19 cellular contexts compared by ENCODE assay signal in the genomic region with DNA sequence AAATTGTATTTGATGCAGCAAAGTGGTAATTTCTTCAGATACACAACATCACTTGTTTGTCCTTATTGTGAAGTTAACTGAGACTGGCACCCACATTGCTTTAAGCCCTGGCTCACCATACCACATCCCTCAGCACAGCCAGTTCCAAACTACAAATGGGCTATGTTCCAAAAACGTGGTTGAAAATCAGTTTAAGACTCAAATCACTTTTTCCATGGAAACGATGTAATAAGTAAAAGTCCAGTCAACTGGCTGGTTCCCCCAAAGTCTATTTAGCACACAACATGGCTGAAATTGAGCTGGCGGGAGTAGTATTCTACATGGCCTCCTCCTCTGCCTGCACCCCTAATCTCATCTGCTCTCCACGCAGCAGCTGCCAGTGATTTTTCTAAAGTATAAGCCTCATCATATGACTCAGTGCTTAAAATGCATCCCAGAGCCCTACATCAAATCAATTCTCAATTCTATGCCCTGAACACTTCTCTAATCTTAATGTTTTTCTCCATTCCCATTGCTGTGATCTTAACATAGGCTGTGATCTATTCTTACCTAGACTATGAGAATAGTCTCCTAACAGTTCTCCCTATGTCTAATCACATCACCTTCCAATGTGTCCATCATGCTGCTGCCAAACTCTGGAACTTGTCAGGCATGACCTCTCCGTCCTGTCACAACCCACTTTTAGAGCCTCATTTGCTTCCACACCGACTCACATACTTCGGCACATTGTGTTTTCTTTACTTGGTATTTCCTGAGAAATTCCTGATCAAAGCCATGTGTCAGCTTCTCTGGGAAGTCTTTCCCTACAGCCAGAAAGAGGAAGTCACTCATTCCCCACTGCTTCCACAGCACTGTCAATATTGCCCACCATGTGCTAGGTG. TPM values are rescaled to one million over a fixed set of nuclear protein-coding genes. Genes with fewer than 3 reads are reported as not detected.
DNase-seq lines count a peak whose midpoint lies in the region; ATAC-seq and TF ChIP-seq lines count a peak whose summit lies in the region.
"Had no signal": no experiment of that assay in that cellular context is flagged by ENCODE, and none has a peak within 500 bp of the region (broad histone marks: within the 10 kb centered on the region; RNA-seq: fewer than 3 reads in every experiment).

No MANE protein-coding gene starts in this region.

- BruUV-seq in OCI-LY7 (replicated peaks; lab: Mats Ljungman, UMichigan): no TSS peak

- intact Hi-C loops in OCI-LY7 (cut with micrococcal nuclease; ENCODE audit: unreplicated experiment): no loop called here

- CTCF ChIA-PET in OCI-LY7 (lab: Charles Lee; ENCODE audit: unreplicated experiment): no interaction called here

- ATAC-seq in GM18858 (IDR thresholded peaks at IDR 0.05; ENCODE audit: unreplicated experiment): no peak
- ATAC-seq: foreskin keratinocyte, lower lobe of right lung had no signal

- H3K4me1 Mint-ChIP-seq in brain: peaks cover 44% of the 10 kb centered on the region
- peaks cover 5 to 7% of the 10 kb centered on the region in 2 donors for H3K4me1 Mint-ChIP-seq in immature natural killer cell

- H3K4me3 Mint-ChIP-seq in brain (peak overlapping the region in 2 of 5 experiments; percentile 4 to 29), immature natural killer cell (no peak overlapping the region)
- H3K4me3 Mint-ChIP-seq: CD8-positive, alpha-beta memory T cell had no signal

- TF ChIP-seq CTCF in brain (conservative IDR thresholded peaks at IDR 0.05): no peak
- TF ChIP-seq CTCF in OCI-LY7 (conservative IDR thresholded peaks at IDR 0.05; ENCODE audit: low read length): no peak

- POLR2A ChIA-PET in OCI-LY7 (lab: Charles Lee): no interaction called here

- H2AFZ ChIP-seq in OCI-LY7 (ENCODE audit: low read length): no peak overlapping the region

- H3K27ac Mint-ChIP-seq in brain (peak overlapping the region in 4 of 5 experiments; percentile 5 to 46 (median 16)), immature natural killer cell (no peak overlapping the region)
- H3K27ac Mint-ChIP-seq: CD8-positive, alpha-beta memory T cell had no signal

- DNase-seq in AG08395 (ENCODE audit: low spot score) (peak; percentile 29), HCEC 1CT (peak; percentile 28), lung microvascular endothelial cell (ENCODE audit: low read depth in 2 of 2) (peak; percentile 53 to 55), OCI-LY7 (ENCODE audit: low spot score) (no peak), immature natural killer cell (no peak), NCI-H1105 (lab: John Stamatoyannopoulos, UW) (no peak)
- DNase-seq: activated CD8-positive, alpha-beta memory T cell treated with anti-CD3 and anti-CD28 coated beads, Interleukin-2, amount 50 U/mL, for 4 hours; brain microvascular endothelial cell; CD8-positive, alpha-beta memory T cell; dorsolateral prefrontal cortex; foreskin keratinocyte; lower lobe of right lung; NCI-H1694; NCI-H446; retina; SJCRH30 had no signal

- no peaks in the 10 kb centered on the region for H4K20me1 ChIP-seq in OCI-LY7 (ENCODE audit: insufficient read depth, low read length)

- peaks cover 3% of the 10 kb centered on the region for H3K27me3 Mint-ChIP-seq in brain
- peaks cover 7 to 11% (median 9%) of the 10 kb centered on the region in 3 donors for H3K27me3 Mint-ChIP-seq in immature natural killer cell (ENCODE audit: low read depth in 3 of 3)

- H3K9me3 ChIP-seq in OCI-LY7 (ENCODE audit: low read length): no peaks in the 10 kb centered on the region
- H3K9me3 ChIP-seq: lower lobe of right lung, SJCRH30 had no signal

- H3K36me3 Mint-ChIP-seq in brain (no peaks in the 10 kb centered on the region), immature natural killer cell (no peaks in the 10 kb centered on the region)

- H3K79me2 ChIP-seq in OCI-LY7 (ENCODE audit: insufficient read depth, low read depth, low read length): no peaks in the 10 kb centered on the region

- H3K36me3 ChIP-seq in OCI-LY7 (ENCODE audit: insufficient read depth, low read length): no peaks in the 10 kb centered on the region
- H3K36me3 ChIP-seq: brain microvascular endothelial cell, lower lobe of right lung, SJCRH30 had no signal

- no peaks in the 10 kb centered on the region for H3K9me2 ChIP-seq in OCI-LY7 (ENCODE audit: insufficient read depth, low read length)

- H3K9me3 Mint-ChIP-seq in brain (peaks cover 0 to 6% (median 4%) of the 10 kb centered on the region in 5 experiments), immature natural killer cell (no peaks in the 10 kb centered on the region)

- no peak overlapping the region for H3K4me3 ChIP-seq in OCI-LY7 (ENCODE audit: low read depth, low read length, poor library complexity, severe bottlenecking)
- H3K4me3 ChIP-seq: dorsolateral prefrontal cortex, lower lobe of right lung, SJCRH30 had no signal

- H3K4me1 ChIP-seq in OCI-LY7 (ENCODE audit: insufficient read depth, low read length, poor library complexity, severe bottlenecking): no peaks in the 10 kb centered on the region
- H3K4me1 ChIP-seq: lower lobe of right lung, SJCRH30 had no signal

- H3K27ac ChIP-seq in OCI-LY7 (ENCODE audit: low read depth, low read length, poor library complexity, severe bottlenecking): no peak overlapping the region
- H3K27ac ChIP-seq: brain microvascular endothelial cell, dorsolateral prefrontal cortex, foreskin keratinocyte, lower lobe of right lung, SJCRH30 had no signal

- no peak overlapping the region for H3K4me2 ChIP-seq in OCI-LY7 (ENCODE audit: low read length)

RNA-seq across cellular contexts. Expression of a gene that starts 40.7 kb away (rescaled TPM):
- 0.17 TPM for polyA plus RNA-seq in brain (ENCODE audit: insufficient read depth, low read depth, low replicate concordance)
- total RNA-seq in lung microvascular endothelial cell: 1.5 and 3.0 TPM in 2 replicates
- total RNA-seq in OCI-LY7 (2014; rRNA removed; shearing (Covaris generic)): 23.0 and 27.2 TPM in 2 replicates
- total RNA-seq in OCI-LY7 (2022): 66.9 and 69.2 TPM in 2 replicates
- polyA plus RNA-seq in immature natural killer cell: 1 to 10 TPM; 5.0 to 7.1 (median 5.5) TPM
- total RNA-seq: SJCRH30 had no signal
- polyA plus RNA-seq: neural cell had no signal

Comparison
In these comparisons a context has a peak if more than half of its experiments do, and no peak if none do; other contexts are left out.
1. DNase-seq: peak in AG08395 (single experiment), HCEC 1CT (single experiment) and lung microvascular endothelial cell (2 of 2); none in OCI-LY7 (single experiment), immature natural killer cell (0 of 3) and NCI-H1105 (single experiment).
2. H3K27ac Mint-ChIP-seq: peak in brain (4 of 5); none in immature natural killer cell (0 of 6).